ENCODE assay signal across 10 cellular contexts in genomic region chr10:78579995-78580394, GRCh38.
DNase-seq lines count a peak whose midpoint lies in the region; ATAC-seq and TF ChIP-seq lines count a peak whose summit lies in the region.
"Had no signal": no experiment of that assay in that cellular context is flagged by ENCODE, and none has a peak within 500 bp of the region (broad histone marks: within the 10 kb centered on the region; RNA-seq: fewer than 3 reads in every experiment).

No MANE protein-coding gene starts in this region.

- no peaks in the 10 kb centered on the region for H3K36me3 Mint-ChIP-seq in endodermal cell (ENCODE audit: low read depth)

- H3K27me3 ChIP-seq in colonic mucosa = no peaks in the 10 kb centered on the region
- H3K27me3 ChIP-seq in endodermal cell (ENCODE audit: control insufficient read depth, insufficient read depth, low read length, poor library complexity, severe bottlenecking) = no peaks in the 10 kb centered on the region

- no peak overlapping the region for H3K9ac ChIP-seq in colonic mucosa (ENCODE audit: low read depth in 2 of 2, low read length in 2 of 2)
- H3K9ac ChIP-seq in endodermal cell (ENCODE audit: extremely low read depth, low read length, poor library complexity, severe bottlenecking) = no peak overlapping the region

- no peak overlapping the region for H3K4me3 Mint-ChIP-seq in endodermal cell

- H3K4me1 ChIP-seq in colonic mucosa (no peaks in the 10 kb centered on the region), endodermal cell (ENCODE audit: control insufficient read depth, insufficient read depth, low read length) (peaks cover 2% of the 10 kb centered on the region)

- no peak overlapping the region for H3K4me3 ChIP-seq in colonic mucosa
- no peak overlapping the region for H3K4me3 ChIP-seq in coronary artery
- H3K4me3 ChIP-seq in endodermal cell (ENCODE audit: low read length) = no peak overlapping the region

- H3K27ac Mint-ChIP-seq in endodermal cell = no peak overlapping the region

- no peaks in the 10 kb centered on the region for H3K9me3 ChIP-seq in colonic mucosa
- H3K9me3 ChIP-seq in endodermal cell (ENCODE audit: control insufficient read depth, low read length) = no peaks in the 10 kb centered on the region

- WGBS in endodermal cell (ENCODE audit: insufficient coverage in 1 of 2, insufficient read length in 1 of 2), 2 experiments = 88 to 93% methylated on average over 2 to 4 of the region's 4 CpGs

- no peaks in the 10 kb centered on the region for H3K9me3 Mint-ChIP-seq in endodermal cell

- intact Hi-C loops in colonic mucosa (cut with DNase I) = no loop called here

- TF ChIP-seq CTCF in colonic mucosa (IDR thresholded peaks at IDR 0.05) = no peak
- TF ChIP-seq CTCF in coronary artery (IDR thresholded peaks at IDR 0.05) = no peak
- no peak for TF ChIP-seq CTCF in endodermal cell (conservative IDR thresholded peaks at IDR 0.05)

- DNase-seq in COR-L47 (lab: John Stamatoyannopoulos, UW) (peak; percentile 79), NCI-H2107 treated with DMSO at 0.1 percent for 48 hours (lab: John Stamatoyannopoulos, UW; ENCODE audit: unreplicated experiment) (peak; percentile 67), colonic mucosa (peak; percentile 34), medulla oblongata (ENCODE audit: extremely low spot score) (peak; percentile 96), coronary artery (ENCODE audit: low spot score) (no peak), endodermal cell (no peak)
- DNase-seq: NCI-H1048 had no signal

- no peaks in the 10 kb centered on the region for H3K27me3 Mint-ChIP-seq in endodermal cell (ENCODE audit: insufficient read depth)

- no peak overlapping the region for H3K27ac ChIP-seq in colonic mucosa
- H3K27ac ChIP-seq in coronary artery = no peak overlapping the region
- H3K27ac ChIP-seq in endodermal cell (ENCODE audit: low read depth, low read length) = no peak overlapping the region
- H3K27ac ChIP-seq: VCaP had no signal

- ATAC-seq in HG02884 (IDR thresholded peaks at IDR 0.05; ENCODE audit: unreplicated experiment) (no peak), GM18505 (IDR thresholded peaks at IDR 0.05; ENCODE audit: unreplicated experiment) (no peak)

- peaks cover under 1% of the 10 kb centered on the region for H3K4me1 Mint-ChIP-seq in endodermal cell

- TF ChIP-seq POLR2A in GM18505 (IDR thresholded peaks at IDR 0.05; ENCODE audit: borderline replicate concordance, extremely low read depth, insufficient read depth, insufficient read length) = no peak

- H3K36me3 ChIP-seq in colonic mucosa (no peaks in the 10 kb centered on the region), endodermal cell (ENCODE audit: control insufficient read depth, insufficient read depth, low read length) (no peaks in the 10 kb centered on the region)

Comparison
In these comparisons a context has a peak if more than half of its experiments do, and no peak if none do; other contexts are left out.
1. DNase-seq: peak in COR-L47 (single experiment), NCI-H2107 treated with DMSO at 0.1 percent for 48 hours (single experiment), colonic mucosa (single experiment) and medulla oblongata (single experiment); none in coronary artery (single experiment) and endodermal cell (single experiment).